In genomic region chr10:73780301-73780700, GRCh38 we compare ENCODE assay signal across 1 cellular context.
TF ChIP-seq lines count a peak whose summit lies in the region.

No MANE protein-coding gene starts in this region.

TF ChIP-seq in H1, 55 proteins besides CTCF, POLR2A, EP300 and RAD21:
- TF ChIP-seq MAX (IDR thresholded peaks at IDR 0.05), result no peak
- TF ChIP-seq CTBP2 (IDR thresholded peaks at IDR 0.05; ENCODE audit: borderline replicate concordance, insufficient read depth, insufficient read length, low read length), result no peak
- no peak for TF ChIP-seq CHD1 (IDR thresholded peaks at IDR 0.05; ENCODE audit: low read depth, low read length)
- TF ChIP-seq E2F6 (IDR thresholded peaks at IDR 0.05), result no peak
- no peak for TF ChIP-seq SRF (IDR thresholded peaks at IDR 0.05; ENCODE audit: low read depth, low read length)
- TF ChIP-seq HDAC6 (IDR thresholded peaks at IDR 0.05; ENCODE audit: low read depth, low read length), result no peak
- TF ChIP-seq SIN3A (conservative IDR thresholded peaks at IDR 0.05 in 1 of 2, IDR thresholded peaks at IDR 0.05 in 1 of 2; ENCODE audit: low read depth in 1 of 2, low read length in 2 of 2), result no peak
